15 cellular contexts compared by ENCODE assay signal in the genomic region with DNA sequence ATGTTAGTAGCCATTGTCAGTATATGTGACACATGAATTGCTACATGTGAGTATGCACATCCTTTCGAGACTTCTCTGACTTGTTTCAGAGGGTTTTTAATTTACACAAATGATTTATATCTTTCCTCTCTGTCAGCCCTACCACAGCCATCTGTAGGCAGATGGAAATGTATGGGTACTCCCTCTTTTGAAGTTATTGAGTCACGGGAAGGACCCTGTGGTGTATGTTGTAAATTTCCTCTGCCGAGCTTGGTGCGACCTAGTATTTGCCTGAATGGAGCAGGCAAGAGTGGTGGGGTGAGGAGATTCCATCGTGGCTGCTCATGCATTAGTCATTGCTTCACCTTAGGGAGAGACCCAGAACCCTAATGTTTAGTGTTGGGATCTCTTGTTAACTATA.
DNase-seq lines count a peak whose midpoint lies in the region; ATAC-seq, FAIRE-seq and TF ChIP-seq lines count a peak whose summit lies in the region.
"Had no signal": no experiment of that assay in that cellular context is flagged by ENCODE, and none has a peak within 500 bp of the region (broad histone marks: within the 10 kb centered on the region; RNA-seq: fewer than 3 reads in every experiment).

No MANE protein-coding gene starts in this region.

- peak overlapping the region; percentile 63 for H3K27ac Mint-ChIP-seq in MCF 10A (ENCODE audit: low read depth, unreplicated experiment)
- H3K27ac Mint-ChIP-seq in activated CD4-positive, alpha-beta T cell treated with anti-CD3 and anti-CD28 coated beads, Interleukin-2, amount 10 ng/mL, durations not matched to agents 7 days and 5 days = peak overlapping the region; percentile 31
- no peak overlapping the region for H3K27ac Mint-ChIP-seq in stimulated activated naive B cell treated with anti-CD40 and anti-IgM and Interleukin-4, amounts not matched to agents 10 μg/mL and 1 μg/mL and 100 μg/mL, for 72 hours

- H3K36me3 ChIP-seq in breast epithelium = no peaks in the 10 kb centered on the region
- H3K36me3 ChIP-seq: lower lobe of right lung, Peyer's patch had no signal

- H3K4me1 ChIP-seq in breast epithelium = no peaks in the 10 kb centered on the region

- peaks cover 5 to 9% of the 10 kb centered on the region in 2 donors for H3K9me3 ChIP-seq in breast epithelium

- DNase-seq in MCF 10A (ENCODE audit: unreplicated experiment) (peak; percentile 88), breast epithelium (ENCODE audit: low spot score in 2 of 2) (no peak), fibroblast of mammary gland (ENCODE audit: low read depth) (peak; percentile 65), urothelium cell line (ENCODE audit: low spot score) (peak; percentile 67)
- no peak for DNase-seq in activated CD4-positive, alpha-beta T cell treated with anti-CD3 and anti-CD28 coated beads, Interleukin-2, amount 10 ng/mL, durations not matched to agents 7 days and 5 days
- DNase-seq in stimulated activated naive B cell treated with anti-CD40 and anti-IgM and Interleukin-4, amounts not matched to agents 10 μg/mL and 1 μg/mL and 100 μg/mL, for 72 hours = no peak
- DNase-seq: AML-193, caudate nucleus, foreskin fibroblast, lower lobe of right lung, NCI-H2081, Peyer's patch, WERI-Rb-1 had no signal

- peaks cover 24% of the 10 kb centered on the region for H3K4me1 Mint-ChIP-seq in MCF 10A (ENCODE audit: insufficient read depth, unreplicated experiment)
- H3K4me1 Mint-ChIP-seq in activated CD4-positive, alpha-beta T cell treated with anti-CD3 and anti-CD28 coated beads, Interleukin-2, amount 10 ng/mL, durations not matched to agents 7 days and 5 days = peaks cover 59% of the 10 kb centered on the region
- H3K4me1 Mint-ChIP-seq in stimulated activated naive B cell treated with anti-CD40 and anti-IgM and Interleukin-4, amounts not matched to agents 10 μg/mL and 1 μg/mL and 100 μg/mL, for 72 hours = peaks cover 33 to 54% of the 10 kb centered on the region in 2 donors

- POLR2A ChIA-PET in MCF 10A (lab: Yijun Ruan, JAX) = interaction anchor here (0.6 to 1.1 kb wide), 7 partner anchors 14 to 1758 kb away, joined by 3 read pairs; no protein-coding TSS in a partner anchor
- POLR2A ChIA-PET in activated CD4-positive, alpha-beta T cell treated with anti-CD3 and anti-CD28 coated beads, Interleukin-2, amount 10 ng/mL, durations not matched to agents 7 days and 5 days (lab: Charles Lee) = no interaction called here

- no peaks in the 10 kb centered on the region for H3K27me3 Mint-ChIP-seq in MCF 10A (ENCODE audit: insufficient read depth, unreplicated experiment)
- no peaks in the 10 kb centered on the region for H3K27me3 Mint-ChIP-seq in activated CD4-positive, alpha-beta T cell treated with anti-CD3 and anti-CD28 coated beads, Interleukin-2, amount 10 ng/mL, durations not matched to agents 7 days and 5 days
- no peaks in the 10 kb centered on the region for H3K27me3 Mint-ChIP-seq in stimulated activated naive B cell treated with anti-CD40 and anti-IgM and Interleukin-4, amounts not matched to agents 10 μg/mL and 1 μg/mL and 100 μg/mL, for 72 hours

- BruUV-seq in MCF 10A (replicated peaks; lab: Mats Ljungman, UMichigan) = no TSS peak

- H3K4me3 ChIP-seq in breast epithelium (no peak overlapping the region), fibroblast of mammary gland (ENCODE audit: control insufficient read depth, low read depth, low read length) (no peak overlapping the region)
- H3K4me3 ChIP-seq: lower lobe of right lung, Peyer's patch had no signal

- no peak overlapping the region for H3K27ac ChIP-seq in breast epithelium
- H3K27ac ChIP-seq: lower lobe of right lung, Peyer's patch, WERI-Rb-1 had no signal

- no peak for TF ChIP-seq POLR2A in breast epithelium (IDR thresholded peaks at IDR 0.05)

- H3K4me3 Mint-ChIP-seq in MCF 10A (ENCODE audit: unreplicated experiment) = peak overlapping the region; percentile 14
- no peak overlapping the region for H3K4me3 Mint-ChIP-seq in activated CD4-positive, alpha-beta T cell treated with anti-CD3 and anti-CD28 coated beads, Interleukin-2, amount 10 ng/mL, durations not matched to agents 7 days and 5 days
- H3K4me3 Mint-ChIP-seq in stimulated activated naive B cell treated with anti-CD40 and anti-IgM and Interleukin-4, amounts not matched to agents 10 μg/mL and 1 μg/mL and 100 μg/mL, for 72 hours = no peak overlapping the region

- H3K9me3 Mint-ChIP-seq in MCF 10A (ENCODE audit: unreplicated experiment) = peaks cover 5% of the 10 kb centered on the region
- peaks cover 23% of the 10 kb centered on the region for H3K9me3 Mint-ChIP-seq in activated CD4-positive, alpha-beta T cell treated with anti-CD3 and anti-CD28 coated beads, Interleukin-2, amount 10 ng/mL, durations not matched to agents 7 days and 5 days
- H3K9me3 Mint-ChIP-seq in stimulated activated naive B cell treated with anti-CD40 and anti-IgM and Interleukin-4, amounts not matched to agents 10 μg/mL and 1 μg/mL and 100 μg/mL, for 72 hours = peaks cover 8 to 12% of the 10 kb centered on the region in 2 donors

- intact Hi-C loops in MCF 10A (cut with micrococcal nuclease) (no loop called here), breast epithelium (cut with DNase I; ENCODE audit: low total_unique reads) (loop anchor here (5.0 kb wide), 1 partner anchor 1606 kb away; a partner anchor contains a TSS)

- TF ChIP-seq CTCF in MCF 10A (IDR thresholded peaks at IDR 0.05; ENCODE audit: unreplicated experiment) (no peak), breast epithelium (IDR thresholded peaks at IDR 0.05) (no peak), fibroblast of mammary gland (conservative IDR thresholded peaks at IDR 0.05; ENCODE audit: control insufficient read depth, insufficient read depth, low read depth, low read length) (no peak)

- no peak for FAIRE-seq in urothelium cell line (lab: Jason Lieb, UNC)

- no peaks in the 10 kb centered on the region for H3K27me3 ChIP-seq in breast epithelium
- H3K27me3 ChIP-seq: Peyer's patch had no signal

- H3K36me3 Mint-ChIP-seq in MCF 10A (ENCODE audit: insufficient read depth, unreplicated experiment) = peaks cover 25% of the 10 kb centered on the region
- H3K36me3 Mint-ChIP-seq in activated CD4-positive, alpha-beta T cell treated with anti-CD3 and anti-CD28 coated beads, Interleukin-2, amount 10 ng/mL, durations not matched to agents 7 days and 5 days (ENCODE audit: low read depth) = peaks cover 77% of the 10 kb centered on the region
- H3K36me3 Mint-ChIP-seq in stimulated activated naive B cell treated with anti-CD40 and anti-IgM and Interleukin-4, amounts not matched to agents 10 μg/mL and 1 μg/mL and 100 μg/mL, for 72 hours = peaks cover 42 to 53% of the 10 kb centered on the region in 2 donors

- ATAC-seq in stimulated activated naive B cell treated with anti-CD40 and anti-IgM and Interleukin-4, amounts not matched to agents 10 μg/mL and 1 μg/mL and 100 μg/mL, for 72 hours (replicated peaks) = no peak
- ATAC-seq in GM18870 (IDR thresholded peaks at IDR 0.05; ENCODE audit: unreplicated experiment) (no peak), GM18520 (IDR thresholded peaks at IDR 0.05; ENCODE audit: unreplicated experiment) (no peak)
- ATAC-seq: lower lobe of right lung had no signal

- CTCF ChIA-PET in MCF 10A (lab: Yijun Ruan, JAX) = interaction anchor here (0.6 to 1.1 kb wide), 2 partner anchors 11 to 26 kb away, joined by 3 to 4 read pairs; no protein-coding TSS in a partner anchor
- CTCF ChIA-PET in activated CD4-positive, alpha-beta T cell treated with anti-CD3 and anti-CD28 coated beads, Interleukin-2, amount 10 ng/mL, durations not matched to agents 7 days and 5 days (lab: Charles Lee) = interaction anchor here (0.6 kb wide), 1 partner anchor 165 kb away, joined by 3 read pairs; no protein-coding TSS in a partner anchor

Comparison
In these comparisons a context has a peak if more than half of its experiments do, and no peak if none do; other contexts are left out.
1. DNase-seq: peak in MCF 10A (single experiment), fibroblast of mammary gland (single experiment) and urothelium cell line (single experiment); none in breast epithelium (0 of 2), activated CD4-positive, alpha-beta T cell treated with anti-CD3 and anti-CD28 coated beads, Interleukin-2, amount 10 ng/mL, durations not matched to agents 7 days and 5 days (single experiment) and stimulated activated naive B cell treated with anti-CD40 and anti-IgM and Interleukin-4, amounts not matched to agents 10 μg/mL and 1 μg/mL and 100 μg/mL, for 72 hours (single experiment).